ENCODE assay signal across 18 cellular contexts in the genomic region with DNA sequence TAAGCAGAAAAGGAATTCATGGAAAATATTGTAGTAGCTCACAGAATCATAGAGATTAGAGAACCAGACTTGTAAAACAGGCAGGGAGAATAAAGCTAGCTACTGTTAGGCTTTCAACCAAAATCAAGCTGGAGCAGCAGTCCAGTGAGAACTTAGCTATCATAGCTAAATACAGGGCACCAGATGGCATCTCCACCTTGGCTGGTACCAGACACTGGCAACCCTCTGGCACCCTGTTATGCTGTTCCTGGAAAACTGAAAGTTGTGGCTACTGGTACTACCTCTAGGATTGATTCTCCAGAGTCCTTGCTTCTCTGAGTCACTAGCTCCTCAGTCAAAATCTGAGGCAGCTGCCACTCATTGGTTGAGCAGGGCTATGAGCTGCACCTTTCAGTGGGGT. TPM values are rescaled to one million over a fixed set of nuclear protein-coding genes. Genes with fewer than 3 reads are reported as not detected.
"Had no signal": no experiment of that assay in that cellular context is flagged by ENCODE, and none has a peak within 500 bp of the region (broad histone marks: within the 10 kb centered on the region; RNA-seq: fewer than 3 reads in every experiment).

No MANE protein-coding gene starts in this region.

- ATAC-seq: heart right ventricle; left lobe of liver; naive thymus-derived CD8-positive, alpha-beta T cell had no signal

- H3K27ac ChIP-seq: dorsolateral prefrontal cortex, heart right ventricle, neutrophil, right atrium auricular region, stomach had no signal

- H3K4me3 ChIP-seq: dorsolateral prefrontal cortex, heart right ventricle, right atrium auricular region, stomach had no signal

- DNase-seq: cortex of kidney; effector CD8-positive, alpha-beta T cell; heart right ventricle; hypothalamus; islet precursor cell; mammary epithelial cell; naive thymus-derived CD8-positive, alpha-beta T cell; small intestine; stimulated activated CD4-positive, alpha-beta T cell treated with anti-CD3 and anti-CD28 coated beads, Interleukin-12 subunit alpha, Interleukin-12 subunit beta, amount 100 ng/mL, for 4 hours; stimulated activated naive CD4-positive, alpha-beta T cell; stomach; trophoblast cell had no signal

- H3K9me3 ChIP-seq: heart right ventricle, neutrophil, right atrium auricular region, stomach had no signal

- H3K36me3 ChIP-seq: heart right ventricle, neutrophil, right atrium auricular region, stomach had no signal

- H3K4me1 ChIP-seq: heart right ventricle, right atrium auricular region, stomach had no signal

RNA-seq across cellular contexts. Expression of gene DRD2, which starts 6.0 kb away (rescaled TPM):
- total RNA-seq: glomerular endothelial cell; left lobe of liver; mesenteric fat pad; naive thymus-derived CD8-positive, alpha-beta T cell; right atrium auricular region; stomach had no signal
- polyA plus RNA-seq: naive thymus-derived CD8-positive, alpha-beta T cell had no signal
